1 cellular context compared by ENCODE assay signal in the genomic region with DNA sequence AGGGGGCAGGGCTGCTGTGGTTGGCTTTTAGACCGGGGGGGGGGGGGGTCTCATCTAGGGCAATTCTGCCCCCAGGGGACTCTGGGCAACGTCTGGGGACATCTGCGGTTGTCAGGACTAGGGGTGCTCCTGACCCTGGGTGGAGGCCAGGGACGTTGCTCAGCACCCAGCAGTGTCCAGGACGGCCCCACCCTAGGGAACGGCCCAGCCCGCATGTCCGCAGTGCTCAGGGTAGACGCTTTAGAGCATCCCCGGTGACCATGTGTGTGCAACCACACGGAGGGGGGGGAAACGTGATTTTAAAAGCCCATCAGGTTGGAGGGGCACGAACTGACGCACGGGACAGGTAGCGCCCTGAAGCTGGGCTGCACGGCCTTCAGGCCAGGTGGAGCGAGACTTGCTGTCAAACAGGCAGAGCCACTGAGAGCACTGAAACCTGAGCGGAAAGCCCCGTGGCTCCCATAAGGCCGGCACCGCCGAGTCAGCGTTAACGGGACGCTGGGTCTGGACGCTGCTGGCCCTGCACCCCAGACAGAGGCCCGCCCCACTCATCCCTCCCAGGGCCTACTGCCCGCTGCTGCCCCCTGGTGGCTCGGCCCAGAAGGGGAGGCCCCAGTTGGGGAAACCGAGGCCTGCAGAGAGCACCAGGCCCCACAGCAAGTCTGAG.
TF ChIP-seq lines count a peak whose summit lies in the region.

No MANE protein-coding gene starts in this region.

TF ChIP-seq in HepG2, 621 proteins besides CTCF, POLR2A, EP300 and RAD21:
- TF ChIP-seq KLF16 (CRISPR knock-in tag; IDR thresholded peaks at IDR 0.05) (no peak), ZSCAN25 (CRISPR knock-in tag; IDR thresholded peaks at IDR 0.05) (peak; percentile 73; the same call in 1 of the 2 replicates), MAFG (CRISPR knock-in tag; IDR thresholded peaks at IDR 0.05) (peak; percentile 42; the same call in 1 of the 2 replicates), ZNF652 (CRISPR knock-in tag; IDR thresholded peaks at IDR 0.05; ENCODE audit: borderline replicate concordance, low read depth) (no peak), AKNA (CRISPR knock-in tag; IDR thresholded peaks at IDR 0.05; ENCODE audit: borderline replicate concordance) (no peak), SMAD9 (CRISPR knock-in tag; IDR thresholded peaks at IDR 0.05) (no peak), STAG1 (CRISPR knock-in tag; IDR thresholded peaks at IDR 0.05) (peak; percentile 61), MAFF (IDR thresholded peaks at IDR 0.05; ENCODE audit: low read depth, low read length) (peak; percentile 88), ZFX (CRISPR knock-in tag; IDR thresholded peaks at IDR 0.05; ENCODE audit: low read depth) (0 out of 2 replicates have a peak, but pooled peaks have one; percentile 33), ZNF576 (CRISPR knock-in tag; IDR thresholded peaks at IDR 0.05) (0 out of 2 replicates have a peak, but pooled peaks have one; percentile 44), MAFK (conservative IDR thresholded peaks at IDR 0.05 in 1 of 2, IDR thresholded peaks at IDR 0.05 in 1 of 2; ENCODE audit: low read length in 2 of 2) (peak; percentile 95), REL (CRISPR knock-in tag; conservative IDR thresholded peaks at IDR 0.05) (no peak)
TF ChIP-seq in HepG2: peak in this region for 7.
